In genomic region chr1:204411451-204412245, GRCh38 we compare ENCODE assay signal across 1 cellular context.
TF ChIP-seq lines count a peak whose summit lies in the region.

Gene PPP1R15B (minus strand): TSS chr1:204411817. CDS start chr1:204411411, 406 bp downstream.

TF ChIP-seq in GM23338, 12 proteins besides CTCF, POLR2A, EP300 and RAD21 (continued from another document):
- TF ChIP-seq REST (IDR thresholded peaks at IDR 0.05; ENCODE audit: unreplicated experiment) (no peak), ZNF331 (CRISPR knock-in tag; IDR thresholded peaks at IDR 0.05; ENCODE audit: low read depth) (no peak), POLR2AphosphoS5 (IDR thresholded peaks at IDR 0.05; ENCODE audit: low read depth) (peak; percentile 91), ZNF114 (CRISPR knock-in tag; IDR thresholded peaks at IDR 0.05) (no peak), ZNF462 (CRISPR knock-in tag; IDR thresholded peaks at IDR 0.05) (no peak)
